Comparison of ENCODE assay signal across 1 cellular context in genomic region chr20:50855498-50856474, GRCh38.
A peak's percentile ranks its signal among the peaks of the same experiment; 100 is the strongest.
TF ChIP-seq lines count a peak whose summit lies in the region.

No MANE protein-coding gene starts in this region.

TF ChIP-seq in HepG2, 621 proteins besides CTCF, POLR2A, EP300 and RAD21 (continued from another document and continues in another):
- TF ChIP-seq ZNF839 (CRISPR knock-in tag; IDR thresholded peaks at IDR 0.05; ENCODE audit: borderline replicate concordance) (0 out of 2 replicates have a peak, but pooled peaks have one; percentile 20), FOSL2 (CRISPR knock-in tag; IDR thresholded peaks at IDR 0.05) (peak; percentile 39; the same call in 1 of the 2 replicates), ZNF224 (CRISPR knock-in tag; IDR thresholded peaks at IDR 0.05) (no peak), ZNF180 (CRISPR knock-in tag; IDR thresholded peaks at IDR 0.05; ENCODE audit: borderline replicate concordance, low read depth) (no peak), HOXA3 (CRISPR knock-in tag; IDR thresholded peaks at IDR 0.05) (peak; percentile 13; the same call in 1 of the 2 replicates), ZNF282 (IDR thresholded peaks at IDR 0.05; ENCODE audit: partially characterized antibody) (no peak), UBTF (CRISPR knock-in tag; IDR thresholded peaks at IDR 0.05) (peak; percentile 48), NFAT5 (CRISPR knock-in tag; IDR thresholded peaks at IDR 0.05) (0 out of 2 replicates have a peak, but pooled peaks have one; percentile 52), HCFC1 (IDR thresholded peaks at IDR 0.05; ENCODE audit: low read depth, low read length) (no peak), ZNF333 (CRISPR knock-in tag; IDR thresholded peaks at IDR 0.05; ENCODE audit: borderline replicate concordance) (no peak), ATRX (CRISPR knock-in tag; IDR thresholded peaks at IDR 0.05; ENCODE audit: borderline replicate concordance) (no peak), TBX3 (IDR thresholded peaks at IDR 0.05; ENCODE audit: borderline replicate concordance) (peak; percentile 39; the same call in 1 of the 2 replicates), FOXK1 (CRISPR knock-in tag; IDR thresholded peaks at IDR 0.05; ENCODE audit: borderline replicate concordance, low read depth) (no peak), ZNF570 (CRISPR knock-in tag; IDR thresholded peaks at IDR 0.05; ENCODE audit: borderline replicate concordance) (no peak), HNF4A (CRISPR knock-in tag; IDR thresholded peaks at IDR 0.05) (peak; percentile 78), SP2 (CRISPR knock-in tag; IDR thresholded peaks at IDR 0.05) (0 out of 2 replicates have a peak, but pooled peaks have one; percentile 25), ZNF704 (CRISPR knock-in tag; IDR thresholded peaks at IDR 0.05; ENCODE audit: borderline replicate concordance) (peak; percentile 61; the same call in 1 of the 2 replicates), ZNF800 (CRISPR knock-in tag; IDR thresholded peaks at IDR 0.05) (0 out of 2 replicates have a peak, but pooled peaks have one; percentile 23), ZBTB40 (IDR thresholded peaks at IDR 0.05) (no peak), ZBTB40 (CRISPR knock-in tag; IDR thresholded peaks at IDR 0.05) (0 out of 2 replicates have a peak, but pooled peaks have one; percentile 12), RARA (CRISPR knock-in tag; IDR thresholded peaks at IDR 0.05) (peak; percentile 83), TEAD3 (CRISPR knock-in tag; optimal IDR thresholded peaks at IDR 0.05; ENCODE audit: borderline replicate concordance) (peak; percentile 83), GATAD1 (CRISPR knock-in tag; IDR thresholded peaks at IDR 0.05) (0 out of 2 replicates have a peak, but pooled peaks have one; percentile 15), KLF9 (CRISPR knock-in tag; IDR thresholded peaks at IDR 0.05; ENCODE audit: low read depth) (no peak), SMC3 (IDR thresholded peaks at IDR 0.05; ENCODE audit: low read length) (peak; percentile 6; the same call in 1 of the 2 replicates), HBP1 (CRISPR knock-in tag; IDR thresholded peaks at IDR 0.05; ENCODE audit: low read depth) (peak; percentile 55; the same call in 1 of the 2 replicates), FOXP1 (IDR thresholded peaks at IDR 0.05) (no peak), FOXP1 (CRISPR knock-in tag; IDR thresholded peaks at IDR 0.05) (no peak), PITX1 (CRISPR knock-in tag; IDR thresholded peaks at IDR 0.05) (peak; percentile 87), ASH2L (IDR thresholded peaks at IDR 0.05; ENCODE audit: insufficient read length, low read depth, low read length) (no peak), ZBTB21 (CRISPR knock-in tag; IDR thresholded peaks at IDR 0.05) (peak; percentile 61; the same call in 1 of the 2 replicates), HMGXB4 (CRISPR knock-in tag; IDR thresholded peaks at IDR 0.05; ENCODE audit: borderline replicate concordance in 1 of 2, low read depth in 1 of 2) (peak in 1 of 2 experiments; percentile 32; a peak in 1 of 4 replicates)
